8 cellular contexts compared by ENCODE assay signal in genomic region chr12:53352331-53353258, GRCh38. TPM values are rescaled to one million over a fixed set of nuclear protein-coding genes. Genes with fewer than 3 reads are reported as not detected.
DNase-seq lines count a peak whose midpoint lies in the region; ATAC-seq, FAIRE-seq and TF ChIP-seq lines count a peak whose summit lies in the region.

No MANE protein-coding gene starts in this region.

- H3K27ac ChIP-seq in WERI-Rb-1 (no peak overlapping the region), breast epithelium (no peak overlapping the region)

- TF ChIP-seq POLR2A in breast epithelium (IDR thresholded peaks at IDR 0.05) = no peak

- H3K9me3 ChIP-seq in WERI-Rb-1 (ENCODE audit: severe bottlenecking) = no peaks in the 10 kb centered on the region
- H3K9me3 ChIP-seq in breast epithelium = no peaks in the 10 kb centered on the region

- intact Hi-C loops in breast epithelium (cut with DNase I; ENCODE audit: low total_unique reads) = loop anchor here (5.0 kb wide), 1 partner anchor 395 kb away; no protein-coding TSS in a partner anchor

- TF ChIP-seq CTCF in GM12872 (IDR thresholded peaks at IDR 0.05; ENCODE audit: insufficient read depth, low read depth, low read length) (peak; percentile 83), WERI-Rb-1 (IDR thresholded peaks at IDR 0.05; ENCODE audit: low read depth, low read length) (peak; percentile 80), breast epithelium (IDR thresholded peaks at IDR 0.05) (peak; percentile 90 to 94 (median 94))

- DNase-seq in NCI-H2227 treated with DMSO at 0.1 percent for 48 hours (lab: John Stamatoyannopoulos, UW) = peak; percentile 77
- peak; percentile 81 for DNase-seq in WERI-Rb-1
- DNase-seq in breast epithelium (ENCODE audit: low spot score in 2 of 2) = peak; percentile 78 to 81
- DNase-seq in stimulated activated CD4-positive, alpha-beta T cell treated with anti-CD3 and anti-CD28 coated beads, Interleukin-1b, Interleukin-23, amount 100 ng/mL, for 24 hours (ENCODE audit: low read depth in 4 of 4, low spot score in 1 of 4) = peak; percentile 64 to 75 (median 72)

- H3K27me3 ChIP-seq in WERI-Rb-1 (ENCODE audit: insufficient read depth, low read depth, severe bottlenecking) = no peaks in the 10 kb centered on the region
- no peaks in the 10 kb centered on the region for H3K27me3 ChIP-seq in breast epithelium

- ATAC-seq in HG03045 (IDR thresholded peaks at IDR 0.05; ENCODE audit: unreplicated experiment) (peak; percentile 79), GM19467 (IDR thresholded peaks at IDR 0.05; ENCODE audit: unreplicated experiment) (no peak)

- H3K36me3 ChIP-seq in WERI-Rb-1 (no peaks in the 10 kb centered on the region), breast epithelium (no peaks in the 10 kb centered on the region)

- FAIRE-seq in islet of Langerhans (lab: Jason Lieb, UNC) = peak; percentile 24

- H3K4me1 ChIP-seq in breast epithelium = no peaks in the 10 kb centered on the region

- H3K4me3 ChIP-seq in WERI-Rb-1 (ENCODE audit: low read depth, low read length) = no peak overlapping the region
- H3K4me3 ChIP-seq in breast epithelium = no peak overlapping the region

RNA-seq across cellular contexts. Expression of gene SP7, which starts 16.4 kb away (rescaled TPM):
- not detected for total RNA-seq in breast epithelium

RNA-seq across cellular contexts. Expression of gene SP1, which starts 27.4 kb away (rescaled TPM):
- 100 to 1,000 TPM in 1 of 3 donors, 10 to 100 TPM in 2; 84.6 to 111 (median 91.4) TPM for total RNA-seq in breast epithelium

RNA-seq across cellular contexts. Expression of gene AAAS, which starts 31.2 kb away (rescaled TPM):
- 10 to 100 TPM; 46.2 to 63.7 (median 51.0) TPM for total RNA-seq in breast epithelium

RNA-seq across cellular contexts. Expression of gene MYG1, which starts 53.1 kb away (rescaled TPM):
- total RNA-seq in breast epithelium = 10 to 100 TPM; 35.7 to 63.8 (median 39.1) TPM

RNA-seq across cellular contexts. Expression of gene PFDN5, which starts 57.3 kb away (rescaled TPM):
- total RNA-seq in breast epithelium = 1,000 to 10,000 TPM in 1 of 3 donors, 100 to 1,000 TPM in 2; 764 to 1,048 (median 840) TPM
